ENCODE assay signal across 8 cellular contexts in genomic region chr14:96362965-96363750, GRCh38. TPM values are rescaled to one million over a fixed set of nuclear protein-coding genes. Genes with fewer than 3 reads are reported as not detected.
DNase-seq lines count a peak whose midpoint lies in the region; TF ChIP-seq lines count a peak whose summit lies in the region.

Gene ATG2B (minus strand): TSS chr14:96363341. CDS start chr14:96362976, 365 bp downstream.
Gene GSKIP (plus strand): TSS chr14:96363526. CDS start chr14:96382248, 18,722 bp downstream.

- WGBS in H9 (ENCODE audit: extremely low coverage, insufficient read length, low lambda C conversion rate) = no CpG with 5 or more reads among the region's 92 CpGs
- WGBS in stomach, 5 donors = 0 to 1% (median 0%) methylated on average over 18 to 91 of the region's 92 CpGs

- H3K27ac Mint-ChIP-seq in H9 = peak within 1 kb of the TSS; percentile 21 to 87 (median 44); a peak in 4 of 7 replicates
- H3K27ac Mint-ChIP-seq in neural crest cell (ENCODE audit: unreplicated experiment) = peak within 1 kb of the TSS; percentile 67

- intact Hi-C loops in stomach (cut with DNase I; ENCODE audit: low total_unique reads) = no loop called here

- H3K14ac ChIP-seq in H9 (ENCODE audit: insufficient read depth, low read length) = peak within 1 kb of the TSS; percentile 24; the same call in 1 of the 2 replicates

- H2BK20ac ChIP-seq in H9 (ENCODE audit: low read depth, low read length, poor library complexity, severe bottlenecking) = no peak within 1 kb of the TSS

- H2AK5ac ChIP-seq in H9 (ENCODE audit: insufficient read length, low read length) = no peak within 1 kb of the TSS

- no peaks in the 10 kb centered on the region for H4K20me1 ChIP-seq in H9 (ENCODE audit: control insufficient read depth, insufficient read depth, insufficient read length)

- no peak within 1 kb of the TSS for H3K56ac ChIP-seq in H9 (ENCODE audit: insufficient read length, low read depth, low read length)

- H3K36me3 Mint-ChIP-seq in H9 (ENCODE audit: insufficient read depth in 1 of 3, low read depth in 3 of 3) (peaks cover 2 to 6% (median 2%) of the 10 kb centered on the region in 3 experiments; a peak in 6 of 7 replicates), neural crest cell (ENCODE audit: low read depth) (no peaks in the 10 kb centered on the region)

- H3K9ac ChIP-seq in H9 (ENCODE audit: extremely low read depth, insufficient read length, low read length) = peak within 1 kb of the TSS; percentile 87

- peaks cover 15% of the 10 kb centered on the region for H3K23me2 ChIP-seq in H9 (ENCODE audit: insufficient read length, low read depth, low read length, poor library complexity, severe bottlenecking)

- H3K27me3 Mint-ChIP-seq in H9 (ENCODE audit: low read depth) = no peaks in the 10 kb centered on the region
- no peaks in the 10 kb centered on the region for H3K27me3 Mint-ChIP-seq in neural crest cell (ENCODE audit: low read depth)

- TF ChIP-seq CTCF in H9 (conservative IDR thresholded peaks at IDR 0.05) (no peak), fibroblast of villous mesenchyme (IDR thresholded peaks at IDR 0.05; ENCODE audit: insufficient read depth, low read depth, low read length) (no peak), neural crest cell (conservative IDR thresholded peaks at IDR 0.05) (no peak), stomach (IDR thresholded peaks at IDR 0.05) (no peak)

- no peak within 1 kb of the TSS for H2BK5ac ChIP-seq in H9 (ENCODE audit: insufficient read length, low read length)

- H3K27me3 ChIP-seq in H9 (ENCODE audit: insufficient read depth, low read length) (no peaks in the 10 kb centered on the region), MG63 (no peaks in the 10 kb centered on the region), stomach (no peaks in the 10 kb centered on the region)

- no peak within 1 kb of the TSS for H4K5ac ChIP-seq in H9 (ENCODE audit: insufficient read length, low read depth, low read length)

- no peak within 1 kb of the TSS for H2BK120ac ChIP-seq in H9 (ENCODE audit: low read depth, low read length, poor library complexity, severe bottlenecking)

- H3K18ac ChIP-seq in H9 (ENCODE audit: insufficient read length, low read depth, low read length) = peak within 1 kb of the TSS; percentile 13

- TF ChIP-seq POLR2A in stomach (IDR thresholded peaks at IDR 0.05) = peak in 1 of 4 donors; percentile 64

- peak; percentile 94 for DNase-seq in ELR (ENCODE audit: low read depth)
- DNase-seq in H9 = peak; percentile 93
- peak; percentile 78 for DNase-seq in MG63
- peak; percentile 22 for DNase-seq in SIG-M5 (lab: John Stamatoyannopoulos, UW)
- DNase-seq in activated gamma-delta T cell (lab: John Stamatoyannopoulos, UW) = peak; percentile 97
- DNase-seq in fibroblast of villous mesenchyme (ENCODE audit: low read depth) = peak; percentile 91
- DNase-seq in neural crest cell (ENCODE audit: low read depth, low spot score) = peak; percentile 97
- DNase-seq in stomach = peak; percentile 97

- H3K9me3 Mint-ChIP-seq in H9 (no peaks in the 10 kb centered on the region), neural crest cell (no peaks in the 10 kb centered on the region)

- peak within 1 kb of the TSS; percentile 97 for H3K4me2 ChIP-seq in H9 (ENCODE audit: insufficient read depth, insufficient read length, low read length)

- no peak within 1 kb of the TSS for H2AFZ ChIP-seq in H9 (ENCODE audit: low read length)

- TF ChIP-seq EP300 in stomach (IDR thresholded peaks at IDR 0.05) = no peak

- no peak within 1 kb of the TSS for H4K91ac ChIP-seq in H9 (ENCODE audit: insufficient read length, low read depth, low read length)

- H3K9me3 ChIP-seq in H9 (ENCODE audit: control insufficient read depth, low read depth, low read length) (no peaks in the 10 kb centered on the region), MG63 (no peaks in the 10 kb centered on the region), stomach (no peaks in the 10 kb centered on the region)

- H3K36me3 ChIP-seq in MG63 (no peaks in the 10 kb centered on the region), stomach (peaks cover 0 to under 1% (median 0%) of the 10 kb centered on the region in 4 donors)

- H3K27ac ChIP-seq in H9 (ENCODE audit: insufficient read length, low read depth, low read length) (no peak within 1 kb of the TSS), stomach (peak within 1 kb of the TSS; percentile 92 to 98 (median 95))

- no peak within 1 kb of the TSS for H2BK15ac ChIP-seq in H9 (ENCODE audit: low read depth, low read length)

- H3K4me1 ChIP-seq in H9 (ENCODE audit: insufficient read depth, low read length) (peaks cover 2% of the 10 kb centered on the region; the same call in 1 of the 2 replicates), stomach (peaks cover 24 to 63% (median 45%) of the 10 kb centered on the region in 4 donors)

- H3K79me1 ChIP-seq in H9 (ENCODE audit: insufficient read depth, low read depth, low read length, poor library complexity, severe bottlenecking) = peaks cover 7% of the 10 kb centered on the region

- H3K4me3 ChIP-seq in MG63 (peak within 1 kb of the TSS; percentile 89), fibroblast of villous mesenchyme (ENCODE audit: low read depth, low read length) (peak within 1 kb of the TSS; percentile 95), stomach (peak within 1 kb of the TSS; percentile 75 to 99 (median 96))

- peak within 1 kb of the TSS; percentile 79 to 91 for H3K4me3 Mint-ChIP-seq in H9
- H3K4me3 Mint-ChIP-seq in neural crest cell = peak within 1 kb of the TSS; percentile 97

- H3K4me1 Mint-ChIP-seq in H9 (peaks cover 35 to 44% of the 10 kb centered on the region in 2 experiments), neural crest cell (peaks cover 55% of the 10 kb centered on the region)

- no peak within 1 kb of the TSS for H3T11ph ChIP-seq in H9 (ENCODE audit: low read length)

- no peak within 1 kb of the TSS for H3K23ac ChIP-seq in H9 (ENCODE audit: insufficient read length, low read depth, low read length)

- no peak within 1 kb of the TSS for H3K4ac ChIP-seq in H9 (ENCODE audit: low read depth, low read length)

- H3K79me2 ChIP-seq in H9 (ENCODE audit: insufficient read depth, low read length) = peaks cover 15% of the 10 kb centered on the region; the same call in 1 of the 2 replicates

- H4K8ac ChIP-seq in H9 (replicated peaks; ENCODE audit: insufficient read length, low read depth, low read length) = no peak within 1 kb of the TSS

- H2BK12ac ChIP-seq in H9 (ENCODE audit: insufficient read length, low read depth, low read length) = no peak within 1 kb of the TSS

RNA-seq across cellular contexts. Expression of gene ATG2B, which starts in this region (rescaled TPM):
- total RNA-seq in H9 (2021) (10.9 and 12.6 TPM in 2 replicates), fibroblast of villous mesenchyme (31.6 and 32.4 TPM in 2 replicates), neural crest cell (17.0 and 19.5 TPM in 2 replicates), stomach (10 to 100 TPM; 15.2 to 59.7 (median 37.4) TPM)
- total RNA-seq in MG63 (2014; rRNA removed; shearing (Covaris generic); ENCODE audit: low replicate concordance) = 3.1 and 8.0 TPM in 2 replicates
- 1 to 10 TPM; 1.9 to 3.5 (median 3.2) TPM for polyA plus RNA-seq in stomach

RNA-seq across cellular contexts. Expression of gene GSKIP, which starts in this region (rescaled TPM):
- total RNA-seq in H9 (2021) = 28.6 and 34.0 TPM in 2 replicates
- 23.1 and 26.2 TPM in 2 replicates for total RNA-seq in MG63 (2014; rRNA removed; shearing (Covaris generic); ENCODE audit: low replicate concordance)
- 35.8 and 45.8 TPM in 2 replicates for total RNA-seq in fibroblast of villous mesenchyme
- 21.3 and 29.4 TPM in 2 replicates for total RNA-seq in neural crest cell
- total RNA-seq in stomach = 10 to 100 TPM in 2 of 5 donors, 1 to 10 TPM in 3; 3.8 to 61.9 (median 7.1) TPM
- 10 to 100 TPM; 10.8 to 93.9 (median 23.7) TPM for polyA plus RNA-seq in stomach

Comparison
In these comparisons a context has a peak if more than half of its experiments do, and no peak if none do; other contexts are left out.
1. DNase-seq: peak in every context shown above with its lines; median percentile 97 in activated gamma-delta T cell; 97 in neural crest cell; 97 in stomach; 94 in ELR; 93 in H9; 91 in fibroblast of villous mesenchyme; 78 in MG63; 22 in SIG-M5.